8 cellular contexts compared by ENCODE assay signal in genomic region chr14:59188461-59189280, GRCh38. TPM values are rescaled to one million over a fixed set of nuclear protein-coding genes. Genes with fewer than 3 reads are reported as not detected.
DNase-seq lines count a peak whose midpoint lies in the region; ATAC-seq and TF ChIP-seq lines count a peak whose summit lies in the region.

DAAM1 (plus strand) TSS chr14:59188667; CDS start chr14:59263478, 74,811 bp downstream.

- peaks cover 12% of the 10 kb centered on the region for H3K4me1 ChIP-seq in GM23338 (ENCODE audit: insufficient read depth)

- no peaks in the 10 kb centered on the region for H3F3A ChIP-seq in GM23338 (replicated peaks; ENCODE audit: low read depth)

- no peaks in the 10 kb centered on the region for H3K9me2 ChIP-seq in GM23338 (ENCODE audit: insufficient read depth)

- peaks cover 16% of the 10 kb centered on the region for H3K4me1 Mint-ChIP-seq in GM23338
- peaks cover 17% of the 10 kb centered on the region for H3K4me1 Mint-ChIP-seq in activated T-helper 2 cell treated with anti-CD3 and anti-CD28 coated beads, Interferon-gamma antibody, Interleukin-2, Interleukin-4, amounts not matched to agents 10 μg/mL and 5 μg/mL and 100 μg/mL, durations not matched to agents 14 hours and 24 hours and 36 hours (ENCODE audit: low read depth)
- peaks cover 14 to 24% of the 10 kb centered on the region in 2 donors for H3K4me1 Mint-ChIP-seq in natural killer cell treated with Interleukin-12 subunit alpha and Interleukin-12 subunit beta and Interleukin-15 and Interleukin-18, amount 100 ng/mL, for 72 hours (ENCODE audit: low read depth in 2 of 2)

- no peaks in the 10 kb centered on the region for H3K36me3 Mint-ChIP-seq in GM23338 (ENCODE audit: low read depth)
- H3K36me3 Mint-ChIP-seq in activated T-helper 2 cell treated with anti-CD3 and anti-CD28 coated beads, Interferon-gamma antibody, Interleukin-2, Interleukin-4, amounts not matched to agents 10 μg/mL and 5 μg/mL and 100 μg/mL, durations not matched to agents 14 hours and 24 hours and 36 hours (ENCODE audit: low read depth) = no peaks in the 10 kb centered on the region
- H3K36me3 Mint-ChIP-seq in natural killer cell treated with Interleukin-12 subunit alpha and Interleukin-12 subunit beta and Interleukin-15 and Interleukin-18, amount 100 ng/mL, for 72 hours = no peaks in the 10 kb centered on the region

- DNase-seq in Daoy (ENCODE audit: low read depth) = peak; percentile 99
- DNase-seq in GM23338 (ENCODE audit: low spot score) = peak; percentile 99
- DNase-seq in LHCN-M2 (ENCODE audit: low read depth) = peak; percentile 98
- peak; percentile 96 for DNase-seq in RWPE1 (ENCODE audit: low spot score)
- peak; percentile 96 for DNase-seq in activated T-helper 2 cell treated with anti-CD3 and anti-CD28 coated beads, Interferon-gamma antibody, Interleukin-2, Interleukin-4, amounts not matched to agents 10 μg/mL and 5 μg/mL and 100 μg/mL, durations not matched to agents 14 hours and 24 hours and 36 hours (ENCODE audit: low spot score)
- peak; percentile 97 for DNase-seq in fibroblast of mammary gland (ENCODE audit: low read depth)
- peak; percentile 98 for DNase-seq in natural killer cell treated with Interleukin-12 subunit alpha and Interleukin-12 subunit beta and Interleukin-15 and Interleukin-18, amount 100 ng/mL, for 72 hours (ENCODE audit: low spot score)
- peak; percentile 91 for DNase-seq in stimulated activated naive CD8-positive, alpha-beta T cell treated with anti-CD3 and anti-CD28 coated beads, Interleukin-15, Interleukin-2, amounts not matched to agents 100 U/mL and 50 U/mL, for 24 hours

- ATAC-seq in GM23338 = peak; percentile 91
- peak; percentile 98 to 99 for ATAC-seq in natural killer cell treated with Interleukin-12 subunit alpha and Interleukin-12 subunit beta and Interleukin-15 and Interleukin-18, amount 100 ng/mL, for 72 hours
- ATAC-seq in stimulated activated naive CD8-positive, alpha-beta T cell treated with anti-CD3 and anti-CD28 coated beads, Interleukin-15, Interleukin-2, amounts not matched to agents 100 U/mL and 50 U/mL, for 24 hours = peak; percentile 99

- H4K20me1 ChIP-seq in GM23338 (replicated peaks; ENCODE audit: insufficient read depth) = no peaks in the 10 kb centered on the region

- H3K79me2 ChIP-seq in GM23338 (replicated peaks; ENCODE audit: insufficient read depth) = peaks cover 31% of the 10 kb centered on the region

- POLR2A ChIA-PET in RWPE1 (lab: Yijun Ruan, JAX; ENCODE audit: low non-redundant PET) = interaction anchor here (0.5 kb wide), 1 partner anchor 170 kb away, joined by 3 read pairs; no protein-coding TSS in a partner anchor

- peaks cover 6% of the 10 kb centered on the region for H3K27me3 Mint-ChIP-seq in GM23338 (ENCODE audit: insufficient read depth, low read depth, poor library complexity)
- H3K27me3 Mint-ChIP-seq in activated T-helper 2 cell treated with anti-CD3 and anti-CD28 coated beads, Interferon-gamma antibody, Interleukin-2, Interleukin-4, amounts not matched to agents 10 μg/mL and 5 μg/mL and 100 μg/mL, durations not matched to agents 14 hours and 24 hours and 36 hours (ENCODE audit: low read depth) = peaks cover 20% of the 10 kb centered on the region
- H3K27me3 Mint-ChIP-seq in natural killer cell treated with Interleukin-12 subunit alpha and Interleukin-12 subunit beta and Interleukin-15 and Interleukin-18, amount 100 ng/mL, for 72 hours = peaks cover 19 to 29% of the 10 kb centered on the region in 2 donors

- CTCF ChIA-PET in RWPE1 (lab: Yijun Ruan, JAX) = interaction anchor here (0.6 to 0.7 kb wide), 2 partner anchors 31 to 85 kb away, joined by 3 read pairs; no protein-coding TSS in a partner anchor

- H3K4me3 ChIP-seq in GM23338 (peak within 1 kb of the TSS; percentile 95), fibroblast of mammary gland (ENCODE audit: control insufficient read depth, low read depth, low read length) (peak within 1 kb of the TSS; percentile 88)

- TF ChIP-seq CTCF in GM23338 (conservative IDR thresholded peaks at IDR 0.05; ENCODE audit: low read depth in 2 of 2) (no peak), RWPE1 (conservative IDR thresholded peaks at IDR 0.05; ENCODE audit: low read depth) (no peak), fibroblast of mammary gland (conservative IDR thresholded peaks at IDR 0.05; ENCODE audit: control insufficient read depth, insufficient read depth, low read depth, low read length) (no peak)

- H3K9me3 Mint-ChIP-seq in GM23338 = no peaks in the 10 kb centered on the region; the same call in 2 of the 3 replicates
- no peaks in the 10 kb centered on the region for H3K9me3 Mint-ChIP-seq in activated T-helper 2 cell treated with anti-CD3 and anti-CD28 coated beads, Interferon-gamma antibody, Interleukin-2, Interleukin-4, amounts not matched to agents 10 μg/mL and 5 μg/mL and 100 μg/mL, durations not matched to agents 14 hours and 24 hours and 36 hours
- no peaks in the 10 kb centered on the region for H3K9me3 Mint-ChIP-seq in natural killer cell treated with Interleukin-12 subunit alpha and Interleukin-12 subunit beta and Interleukin-15 and Interleukin-18, amount 100 ng/mL, for 72 hours

- no peaks in the 10 kb centered on the region for H3K36me3 ChIP-seq in GM23338 (ENCODE audit: insufficient read depth)

- peaks cover 24% of the 10 kb centered on the region for H3K27me3 ChIP-seq in GM23338 (ENCODE audit: insufficient read depth)

- H3K4me3 Mint-ChIP-seq in GM23338 = peak within 1 kb of the TSS; percentile 91
- H3K4me3 Mint-ChIP-seq in activated T-helper 2 cell treated with anti-CD3 and anti-CD28 coated beads, Interferon-gamma antibody, Interleukin-2, Interleukin-4, amounts not matched to agents 10 μg/mL and 5 μg/mL and 100 μg/mL, durations not matched to agents 14 hours and 24 hours and 36 hours (ENCODE audit: low read depth) = peak within 1 kb of the TSS; percentile 95
- H3K4me3 Mint-ChIP-seq in natural killer cell treated with Interleukin-12 subunit alpha and Interleukin-12 subunit beta and Interleukin-15 and Interleukin-18, amount 100 ng/mL, for 72 hours = peak within 1 kb of the TSS; percentile 100

- intact Hi-C loops in activated T-helper 2 cell treated with anti-CD3 and anti-CD28 coated beads, Interferon-gamma antibody, Interleukin-2, Interleukin-4, amounts not matched to agents 10 μg/mL and 5 μg/mL and 100 μg/mL, durations not matched to agents 14 hours and 24 hours and 36 hours (cut with micrococcal nuclease) = loop anchor here (1.0 to 5.0 kb wide), 6 partner anchors 86 to 1060 kb away; partner anchors contain the start of genes GPR135, JKAMP, L3HYPDH and PPM1A

- H3K27ac Mint-ChIP-seq in GM23338 = no peak within 1 kb of the TSS
- H3K27ac Mint-ChIP-seq in activated T-helper 2 cell treated with anti-CD3 and anti-CD28 coated beads, Interferon-gamma antibody, Interleukin-2, Interleukin-4, amounts not matched to agents 10 μg/mL and 5 μg/mL and 100 μg/mL, durations not matched to agents 14 hours and 24 hours and 36 hours = peak within 1 kb of the TSS; percentile 61
- H3K27ac Mint-ChIP-seq in natural killer cell treated with Interleukin-12 subunit alpha and Interleukin-12 subunit beta and Interleukin-15 and Interleukin-18, amount 100 ng/mL, for 72 hours = peak within 1 kb of the TSS; percentile 74 to 88

- H3K27ac ChIP-seq in GM23338 (ENCODE audit: low read depth) (peak within 1 kb of the TSS; percentile 90; the same call in 1 of the 2 replicates), RWPE1 (peak within 1 kb of the TSS; percentile 90)

- peak within 1 kb of the TSS; percentile 97 for H2AFZ ChIP-seq in GM23338

- H3K4me2 ChIP-seq in GM23338 = peak within 1 kb of the TSS; percentile 97

TF ChIP-seq in GM23338, 12 proteins besides CTCF, POLR2A, EP300 and RAD21 (continues in another document):
- no peak for TF ChIP-seq REST (IDR thresholded peaks at IDR 0.05; ENCODE audit: unreplicated experiment)
- TF ChIP-seq ZNF331 (CRISPR knock-in tag; IDR thresholded peaks at IDR 0.05; ENCODE audit: low read depth) = no peak
- TF ChIP-seq POLR2AphosphoS5 (IDR thresholded peaks at IDR 0.05; ENCODE audit: low read depth) = peak; percentile 82

RNA-seq across cellular contexts. Expression of gene DAAM1, which starts in this region (rescaled TPM):
- 19.5 and 30.9 TPM in 2 replicates for total RNA-seq in Daoy (2014; rRNA removed; shearing (Covaris generic))
- 36.3 and 51.1 TPM in 2 replicates for total RNA-seq in GM23338 (2014; rRNA removed; shearing (Covaris generic))
- polyA plus RNA-seq in GM23338 (2016; fragmentation: Nextera tagmentation; extraction: Ambion mirVana) = 28.4 and 42.1 TPM in 2 replicates
- 5.6 and 6.5 TPM in 2 replicates for total RNA-seq in LHCN-M2 (2014; rRNA removed)
- polyA plus RNA-seq in LHCN-M2 (2012) = 3.3 TPM
- 6.4 and 9.1 TPM in 2 replicates for total RNA-seq in activated T-helper 2 cell treated with anti-CD3 and anti-CD28 coated beads, Interferon-gamma antibody, Interleukin-2, Interleukin-4, amounts not matched to agents 10 μg/mL and 5 μg/mL and 100 μg/mL, durations not matched to agents 14 hours and 24 hours and 36 hours
- 10 to 100 TPM; 21.3 to 22.5 TPM for total RNA-seq in natural killer cell treated with Interleukin-12 subunit alpha and Interleukin-12 subunit beta and Interleukin-15 and Interleukin-18, amount 100 ng/mL, for 72 hours

Comparison
In these comparisons a context has a peak if more than half of its experiments do, and no peak if none do; other contexts are left out.
1. Peak in every context shown above with its lines: DNase-seq, ATAC-seq, H3K4me3 ChIP-seq and H3K27ac ChIP-seq.